In the genomic region with DNA sequence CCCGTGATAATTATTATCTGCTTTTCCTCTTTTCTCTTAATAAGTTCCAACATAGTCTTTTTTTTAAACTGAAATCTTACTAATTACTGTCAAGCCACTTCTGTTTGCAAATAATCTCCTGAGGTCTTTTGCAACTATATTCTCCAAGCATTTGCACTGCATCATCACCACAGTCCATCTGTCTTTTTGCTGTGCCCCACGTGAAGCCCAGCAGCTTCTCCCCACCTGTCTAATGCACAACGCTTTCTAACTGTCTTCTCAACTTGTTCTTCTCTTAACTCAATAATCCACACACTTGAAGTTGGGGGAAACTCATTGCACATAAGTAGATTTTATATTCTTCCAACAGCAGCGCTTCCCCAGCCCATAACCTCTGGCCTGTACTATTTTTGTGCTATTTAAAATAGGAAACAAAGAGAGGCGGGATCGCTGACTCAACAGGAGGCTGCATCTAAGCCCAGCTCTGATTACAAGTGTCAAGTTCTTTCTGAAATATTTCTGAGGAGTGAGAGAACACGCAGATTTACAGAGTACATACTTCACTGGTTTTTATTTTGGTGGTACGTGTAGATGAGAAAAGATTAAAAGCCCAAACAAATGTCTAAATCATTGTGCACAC, we compare ENCODE assay signal across 12 cellular contexts.
A peak's percentile ranks its signal among the peaks of the same experiment; 100 is the strongest.
DNase-seq lines count a peak whose midpoint lies in the region; ATAC-seq and TF ChIP-seq lines count a peak whose summit lies in the region.
"Had no signal": no experiment of that assay in that cellular context is flagged by ENCODE, and none has a peak within 500 bp of the region (broad histone marks: within the 10 kb centered on the region; RNA-seq: fewer than 3 reads in every experiment).

No MANE protein-coding gene starts in this region.

- peaks cover 52% of the 10 kb centered on the region for H3K4me1 Mint-ChIP-seq in WTC11

- peaks cover 70% of the 10 kb centered on the region for H3K4me1 ChIP-seq in A673 (ENCODE audit: insufficient read depth, low read length, poor library complexity, severe bottlenecking)
- H3K4me1 ChIP-seq in MM.1S (ENCODE audit: low read length), result peaks cover 25% of the 10 kb centered on the region

- H3K79me2 ChIP-seq in MM.1S (ENCODE audit: low read length), result no peaks in the 10 kb centered on the region

- CTCF ChIA-PET in A673 (lab: Charles Lee) (no interaction called here), WTC11 (lab: Charles Lee) (interaction anchor here (0.6 to 1.7 kb wide), 4 partner anchors 10 to 107 kb away, joined by 3 to 5 read pairs (median 4); no protein-coding TSS in a partner anchor), GM10248 (lab: Yijun Ruan, JAX) (no interaction called here)

- peak overlapping the region; percentile 42; the same call in 1 of the 2 replicates for H3K4me2 ChIP-seq in MM.1S (ENCODE audit: low read depth, low read length)

- no peak overlapping the region for H3K27ac Mint-ChIP-seq in WTC11
- H3K27ac Mint-ChIP-seq: activated T-cell treated with anti-CD3 and anti-CD28 coated beads, Interleukin-2, amount 50 U/mL, for 24 hours; B cell had no signal

- no peak overlapping the region; the same call in 1 of the 2 replicates for H3K9ac ChIP-seq in MM.1S (ENCODE audit: low read length)

- peak; percentile 50 for DNase-seq in A673 (ENCODE audit: low spot score)
- peak; percentile 32 for DNase-seq in MM.1S
- DNase-seq in WTC11 (ENCODE audit: low spot score), result no peak
- peak; percentile 58 for DNase-seq in iris pigment epithelial cell (ENCODE audit: low read depth)
- no peak for DNase-seq in foreskin fibroblast
- no peak for DNase-seq in H7
- DNase-seq in iPS-NIHi7 (ENCODE audit: extremely low spot score), result no peak
- no peak for DNase-seq in GM10248 (ENCODE audit: extremely low spot score)
- DNase-seq: activated T-cell treated with anti-CD3 and anti-CD28 coated beads, Interleukin-2, amount 50 U/mL, for 24 hours; NCI-H1694 had no signal

- ATAC-seq in WTC11, result peak; percentile 46

- H3K27ac ChIP-seq in A673 (ENCODE audit: low read depth, low read length, poor library complexity, severe bottlenecking) (peak overlapping the region; percentile 48), MM.1S (ENCODE audit: low read length) (peak overlapping the region; percentile 51; the same call in 1 of the 2 replicates)
- H3K27ac ChIP-seq: VCaP had no signal

- intact Hi-C loops in A673 (cut with micrococcal nuclease; ENCODE audit: unreplicated experiment), result loop anchor here (5.0 kb wide), 1 partner anchor 116 kb away; no protein-coding TSS in a partner anchor

- POLR2A ChIA-PET in A673 (lab: Charles Lee; ENCODE audit: low non-redundant PET) (no interaction called here), WTC11 (lab: Charles Lee) (no interaction called here), GM10248 (lab: Yijun Ruan, JAX) (no interaction called here)

- peak overlapping the region; percentile 2 for H3K4me3 ChIP-seq in A673 (ENCODE audit: low read depth, low read length, poor library complexity, severe bottlenecking)
- H3K4me3 ChIP-seq in MM.1S (ENCODE audit: low read length), result peak overlapping the region; percentile 18
- H3K4me3 ChIP-seq in foreskin fibroblast (ENCODE audit: low read depth in 1 of 2, low read length in 2 of 2), result no peak overlapping the region
- H3K4me3 ChIP-seq in H7 (ENCODE audit: insufficient read depth, low read depth, low read length), result no peak overlapping the region

- no peak for TF ChIP-seq CTCF in A673 (conservative IDR thresholded peaks at IDR 0.05; ENCODE audit: low read depth, low read length)
- no peak for TF ChIP-seq CTCF in MM.1S (IDR thresholded peaks at IDR 0.05; ENCODE audit: low read length)
- TF ChIP-seq CTCF in WTC11 (IDR thresholded peaks at IDR 0.05), result no peak
- TF ChIP-seq CTCF in foreskin fibroblast (IDR thresholded peaks at IDR 0.05; ENCODE audit: low read depth, low read length), result no peak
- no peak for TF ChIP-seq CTCF in GM10248 (IDR thresholded peaks at IDR 0.05; ENCODE audit: control extremely low read depth, extremely low read depth, low read depth, missing control alignments)

- H2AFZ ChIP-seq in MM.1S (ENCODE audit: low read length), result peak overlapping the region; percentile 26; the same call in 1 of the 2 replicates

- no peaks in the 10 kb centered on the region for H3K9me3 ChIP-seq in A673 (ENCODE audit: low read depth, low read length, poor library complexity, severe bottlenecking)
- no peaks in the 10 kb centered on the region for H3K9me3 ChIP-seq in MM.1S (replicated peaks; ENCODE audit: insufficient read depth, low read length)

- BruUV-seq in A673 (replicated peaks; lab: Mats Ljungman, UMichigan), result no TSS peak

- H3K9me3 Mint-ChIP-seq in WTC11, result peaks cover 4% of the 10 kb centered on the region
- H3K9me3 Mint-ChIP-seq: activated T-cell treated with anti-CD3 and anti-CD28 coated beads, Interleukin-2, amount 50 U/mL, for 24 hours had no signal

- H3K36me3 Mint-ChIP-seq in WTC11, result peaks cover 5% of the 10 kb centered on the region; the same call in 1 of the 2 replicates

- H3K36me3 ChIP-seq in A673 (ENCODE audit: insufficient read depth, low read length, poor library complexity, severe bottlenecking) (no peaks in the 10 kb centered on the region), MM.1S (replicated peaks; ENCODE audit: insufficient read depth, low read length) (no peaks in the 10 kb centered on the region), H7 (replicated peaks; ENCODE audit: control insufficient read depth, insufficient read depth, low read length) (no peaks in the 10 kb centered on the region)

- no peaks in the 10 kb centered on the region for H3K9me2 ChIP-seq in MM.1S (replicated peaks; ENCODE audit: insufficient read depth, low read length)

- H4K20me1 ChIP-seq in MM.1S (ENCODE audit: insufficient read depth, low read length), result no peaks in the 10 kb centered on the region

- H3K27me3 ChIP-seq in A673 (replicated peaks; ENCODE audit: insufficient read depth, low read depth, low read length, poor library complexity) (no peaks in the 10 kb centered on the region), MM.1S (replicated peaks; ENCODE audit: insufficient read depth, low read length) (no peaks in the 10 kb centered on the region), H7 (ENCODE audit: control insufficient read depth, insufficient read depth, low read length) (no peaks in the 10 kb centered on the region; the same call in 1 of the 2 replicates)

- H3K27me3 Mint-ChIP-seq in WTC11 (ENCODE audit: low read depth), result peaks cover 22% of the 10 kb centered on the region

- peaks cover 9% of the 10 kb centered on the region; the same call in 1 of the 2 replicates for H3F3A ChIP-seq in MM.1S (ENCODE audit: insufficient read depth, low read length)

- H3K4me3 Mint-ChIP-seq in WTC11, result no peak overlapping the region; the same call in 1 of the 2 replicates
- H3K4me3 Mint-ChIP-seq: activated T-cell treated with anti-CD3 and anti-CD28 coated beads, Interleukin-2, amount 50 U/mL, for 24 hours; B cell had no signal

TF ChIP-seq in WTC11, 78 proteins besides CTCF, POLR2A, EP300 and RAD21 (continues in another document):
- no peak for TF ChIP-seq ZNF232 (CRISPR knock-in tag; IDR thresholded peaks at IDR 0.05)
- TF ChIP-seq EMX1 (CRISPR knock-in tag; IDR thresholded peaks at IDR 0.05), result no peak
- TF ChIP-seq CREM (CRISPR knock-in tag; IDR thresholded peaks at IDR 0.05), result no peak
- no peak for TF ChIP-seq SP1 (CRISPR knock-in tag; conservative IDR thresholded peaks at IDR 0.05)
- no peak for TF ChIP-seq GTF2I (CRISPR knock-in tag; conservative IDR thresholded peaks at IDR 0.05)
- TF ChIP-seq, protein P1, sequence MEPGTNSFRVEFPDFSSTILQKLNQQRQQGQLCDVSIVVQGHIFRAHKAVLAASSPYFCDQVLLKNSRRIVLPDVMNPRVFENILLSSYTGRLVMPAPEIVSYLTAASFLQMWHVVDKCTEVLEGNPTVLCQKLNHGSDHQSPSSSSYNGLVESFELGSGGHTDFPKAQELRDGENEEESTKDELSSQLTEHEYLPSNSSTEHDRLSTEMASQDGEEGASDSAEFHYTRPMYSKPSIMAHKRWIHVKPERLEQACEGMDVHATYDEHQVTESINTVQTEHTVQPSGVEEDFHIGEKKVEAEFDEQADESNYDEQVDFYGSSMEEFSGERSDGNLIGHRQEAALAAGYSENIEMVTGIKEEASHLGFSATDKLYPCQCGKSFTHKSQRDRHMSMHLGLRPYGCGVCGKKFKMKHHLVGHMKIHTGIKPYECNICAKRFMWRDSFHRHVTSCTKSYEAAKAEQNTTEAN (CRISPR knock-in tag; IDR thresholded peaks at IDR 0.05), result no peak
- TF ChIP-seq, protein P2, sequence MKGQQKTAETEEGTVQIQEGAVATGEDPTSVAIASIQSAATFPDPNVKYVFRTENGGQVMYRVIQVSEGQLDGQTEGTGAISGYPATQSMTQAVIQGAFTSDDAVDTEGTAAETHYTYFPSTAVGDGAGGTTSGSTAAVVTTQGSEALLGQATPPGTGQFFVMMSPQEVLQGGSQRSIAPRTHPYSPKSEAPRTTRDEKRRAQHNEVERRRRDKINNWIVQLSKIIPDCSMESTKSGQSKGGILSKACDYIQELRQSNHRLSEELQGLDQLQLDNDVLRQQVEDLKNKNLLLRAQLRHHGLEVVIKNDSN (CRISPR knock-in tag; IDR thresholded peaks at IDR 0.05), result no peak
- no peak for TF ChIP-seq GRHL2 (CRISPR knock-in tag; IDR thresholded peaks at IDR 0.05; ENCODE audit: insufficient replicate concordance, severe bottlenecking)
- TF ChIP-seq, protein P3, sequence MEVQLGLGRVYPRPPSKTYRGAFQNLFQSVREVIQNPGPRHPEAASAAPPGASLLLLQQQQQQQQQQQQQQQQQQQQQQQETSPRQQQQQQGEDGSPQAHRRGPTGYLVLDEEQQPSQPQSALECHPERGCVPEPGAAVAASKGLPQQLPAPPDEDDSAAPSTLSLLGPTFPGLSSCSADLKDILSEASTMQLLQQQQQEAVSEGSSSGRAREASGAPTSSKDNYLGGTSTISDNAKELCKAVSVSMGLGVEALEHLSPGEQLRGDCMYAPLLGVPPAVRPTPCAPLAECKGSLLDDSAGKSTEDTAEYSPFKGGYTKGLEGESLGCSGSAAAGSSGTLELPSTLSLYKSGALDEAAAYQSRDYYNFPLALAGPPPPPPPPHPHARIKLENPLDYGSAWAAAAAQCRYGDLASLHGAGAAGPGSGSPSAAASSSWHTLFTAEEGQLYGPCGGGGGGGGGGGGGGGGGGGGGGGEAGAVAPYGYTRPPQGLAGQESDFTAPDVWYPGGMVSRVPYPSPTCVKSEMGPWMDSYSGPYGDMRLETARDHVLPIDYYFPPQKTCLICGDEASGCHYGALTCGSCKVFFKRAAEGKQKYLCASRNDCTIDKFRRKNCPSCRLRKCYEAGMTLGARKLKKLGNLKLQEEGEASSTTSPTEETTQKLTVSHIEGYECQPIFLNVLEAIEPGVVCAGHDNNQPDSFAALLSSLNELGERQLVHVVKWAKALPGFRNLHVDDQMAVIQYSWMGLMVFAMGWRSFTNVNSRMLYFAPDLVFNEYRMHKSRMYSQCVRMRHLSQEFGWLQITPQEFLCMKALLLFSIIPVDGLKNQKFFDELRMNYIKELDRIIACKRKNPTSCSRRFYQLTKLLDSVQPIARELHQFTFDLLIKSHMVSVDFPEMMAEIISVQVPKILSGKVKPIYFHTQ (CRISPR knock-in tag; IDR thresholded peaks at IDR 0.05), result no peak

Comparison
In these comparisons a context has a peak if more than half of its experiments do, and no peak if none do; other contexts are left out.
1. DNase-seq: peak in A673 (single experiment), MM.1S (single experiment) and iris pigment epithelial cell (single experiment); none in WTC11 (single experiment), foreskin fibroblast (0 of 2), H7 (single experiment), iPS-NIHi7 (single experiment) and GM10248 (single experiment).
2. H3K4me3 ChIP-seq: peak in A673 (single experiment) and MM.1S (single experiment); none in foreskin fibroblast (0 of 2) and H7 (single experiment).